Comparison of ENCODE assay signal across 8 cellular contexts in the genomic region with DNA sequence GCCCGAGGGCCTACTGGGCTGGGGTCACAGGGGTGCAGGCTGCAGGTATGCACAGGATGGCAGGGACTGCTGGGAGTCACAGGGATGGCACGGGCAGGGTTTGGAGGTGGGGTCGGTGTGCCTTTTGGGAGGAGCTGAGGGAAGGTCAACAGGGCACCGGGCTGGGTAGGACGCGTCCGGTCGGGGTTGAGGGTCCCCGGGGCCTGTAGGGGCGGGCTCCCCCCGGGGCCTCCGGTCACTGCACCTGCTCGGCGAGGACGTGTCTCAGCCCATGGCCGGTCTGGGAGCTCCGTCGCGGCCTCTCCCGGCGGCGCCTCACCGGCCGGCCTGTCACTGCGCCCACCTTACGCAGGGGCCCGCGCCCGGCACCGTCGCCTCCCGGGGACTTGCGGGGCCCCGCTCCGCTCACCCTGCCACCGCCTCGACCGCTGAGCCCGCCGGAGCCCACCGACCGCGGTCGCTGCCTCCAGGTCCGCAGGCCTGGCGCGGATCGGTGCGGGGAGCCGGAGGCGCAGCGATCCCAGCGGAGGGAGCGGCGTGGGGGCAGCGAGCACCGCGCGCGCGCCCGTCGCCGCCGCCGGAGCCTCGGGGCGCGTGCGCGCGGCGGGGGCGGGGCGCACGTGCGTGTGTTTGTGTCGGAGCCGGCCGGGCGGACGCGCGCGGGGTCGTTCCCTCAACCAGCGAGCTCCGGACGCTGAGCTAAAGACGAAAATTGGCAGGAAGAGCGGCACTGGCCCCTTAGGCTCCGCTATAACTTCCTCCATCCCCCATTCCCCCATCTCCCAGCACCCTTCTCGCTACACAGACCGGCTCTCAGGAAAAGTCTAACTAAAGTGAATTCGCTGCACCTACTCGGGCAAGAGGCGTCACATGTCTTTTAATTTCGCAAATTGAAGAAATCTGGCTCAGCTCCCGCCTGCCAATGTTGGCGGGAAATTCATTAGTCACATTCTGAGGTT. TPM values are rescaled to one million over a fixed set of nuclear protein-coding genes. Genes with fewer than 3 reads are reported as not detected.
DNase-seq lines count a peak whose midpoint lies in the region; ATAC-seq and TF ChIP-seq lines count a peak whose summit lies in the region.

A gene with protein sequence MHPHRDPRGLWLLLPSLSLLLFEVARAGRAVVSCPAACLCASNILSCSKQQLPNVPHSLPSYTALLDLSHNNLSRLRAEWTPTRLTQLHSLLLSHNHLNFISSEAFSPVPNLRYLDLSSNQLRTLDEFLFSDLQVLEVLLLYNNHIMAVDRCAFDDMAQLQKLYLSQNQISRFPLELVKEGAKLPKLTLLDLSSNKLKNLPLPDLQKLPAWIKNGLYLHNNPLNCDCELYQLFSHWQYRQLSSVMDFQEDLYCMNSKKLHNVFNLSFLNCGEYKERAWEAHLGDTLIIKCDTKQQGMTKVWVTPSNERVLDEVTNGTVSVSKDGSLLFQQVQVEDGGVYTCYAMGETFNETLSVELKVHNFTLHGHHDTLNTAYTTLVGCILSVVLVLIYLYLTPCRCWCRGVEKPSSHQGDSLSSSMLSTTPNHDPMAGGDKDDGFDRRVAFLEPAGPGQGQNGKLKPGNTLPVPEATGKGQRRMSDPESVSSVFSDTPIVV (minus strand): TSS at position 552 of the 959 bp plus-strand sequence. CDS start 815 bp downstream, outside the sequence.

- H3K4me3 Mint-ChIP-seq in CD4-positive, alpha-beta T cell: peak within 1 kb of the TSS; percentile 98

- POLR2A ChIA-PET in CD4-positive, alpha-beta T cell (lab: Charles Lee): interaction anchor here (0.7 to 22.6 kb wide), 12 partner anchors 7 to 525 kb away, joined by 3 to 318 read pairs (median 6); a partner anchor contains a TSS

- CTCF ChIA-PET in CD4-positive, alpha-beta T cell (lab: Charles Lee): interaction anchor here (1.9 to 24.2 kb wide), 4 partner anchors 10 to 22 kb away, joined by 5 to 474 read pairs (median 18); a partner anchor contains a TSS

- H3K4me1 ChIP-seq in endocrine pancreas (ENCODE audit: control insufficient read depth, insufficient read depth, low read length) (no peaks in the 10 kb centered on the region), mucosa of descending colon (ENCODE audit: low read depth) (no peaks in the 10 kb centered on the region)

- no peaks in the 10 kb centered on the region for H3K27me3 ChIP-seq in CD4-positive, alpha-beta T cell (ENCODE audit: control insufficient read depth, insufficient read depth, low read length)
- H3K27me3 ChIP-seq in endocrine pancreas (ENCODE audit: control insufficient read depth, insufficient read depth, low read length): no peaks in the 10 kb centered on the region

- peak; percentile 74 for ATAC-seq in CD4-positive, alpha-beta T cell (ENCODE audit: poor library complexity)
- peak; percentile 57 for ATAC-seq in GM21529 (IDR thresholded peaks at IDR 0.05; ENCODE audit: unreplicated experiment)
- ATAC-seq in mucosa of descending colon: peak; percentile 91
- ATAC-seq in stimulated activated naive CD8-positive, alpha-beta T cell treated with anti-CD3 and anti-CD28 coated beads, Interleukin-15, Interleukin-2, amounts not matched to agents 100 U/mL and 50 U/mL, for 24 hours: peak; percentile 55

- intact Hi-C loops in CD4-positive, alpha-beta T cell (cut with DNase I, micrococcal nuclease): loop anchor here in 1 of 2 experiments (1.0 to 2.0 kb wide), 2 partner anchors 7 to 15 kb away; a partner anchor contains a TSS
- intact Hi-C loops in mucosa of descending colon (cut with DNase I, micrococcal nuclease): no loop called here

- H3K27me3 Mint-ChIP-seq in CD4-positive, alpha-beta T cell: no peaks in the 10 kb centered on the region

- H3K4me1 Mint-ChIP-seq in CD4-positive, alpha-beta T cell (ENCODE audit: low read depth): peaks cover 71% of the 10 kb centered on the region

- peak within 1 kb of the TSS; percentile 60 for H3K9ac ChIP-seq in endocrine pancreas (ENCODE audit: control insufficient read depth, insufficient read depth, low read length)

- H3K27ac Mint-ChIP-seq in CD4-positive, alpha-beta T cell: peak within 1 kb of the TSS; percentile 96

- no peaks in the 10 kb centered on the region for H3K9me3 Mint-ChIP-seq in CD4-positive, alpha-beta T cell

- no peak for TF ChIP-seq CTCF in CD4-positive, alpha-beta T cell (IDR thresholded peaks at IDR 0.05)
- no peak for TF ChIP-seq CTCF in mucosa of descending colon (IDR thresholded peaks at IDR 0.05)

- H3K36me3 ChIP-seq in endocrine pancreas (ENCODE audit: control insufficient read depth, insufficient read depth, low read length): no peaks in the 10 kb centered on the region
- no peaks in the 10 kb centered on the region for H3K36me3 ChIP-seq in mucosa of descending colon (ENCODE audit: low read depth)

- H3K27ac ChIP-seq in CD4-positive, alpha-beta T cell (ENCODE audit: low read depth, low read length): peak within 1 kb of the TSS; percentile 54

- peak; percentile 32 to 73 (median 54) for DNase-seq in CD4-positive, alpha-beta T cell
- peak; percentile 69 for DNase-seq in NCI-H2227 treated with DMSO at 0.1 percent for 48 hours (lab: John Stamatoyannopoulos, UW)
- peak; percentile 86 for DNase-seq in activated CD8-positive, alpha-beta memory T cell treated with anti-CD3 and anti-CD28 coated beads for 24 hours
- peak in 2 of 3 donors; percentile 75 to 76 for DNase-seq in mucosa of descending colon
- peak; percentile 74 for DNase-seq in stimulated activated naive CD8-positive, alpha-beta T cell treated with anti-CD3 and anti-CD28 coated beads, Interleukin-15, Interleukin-2, amounts not matched to agents 100 U/mL and 50 U/mL, for 24 hours
- no peak for DNase-seq in cortex of kidney (lab: John Stamatoyannopoulos, UW)

- no peaks in the 10 kb centered on the region for H3K9me3 ChIP-seq in CD4-positive, alpha-beta T cell (ENCODE audit: control insufficient read depth, low read length)
- no peaks in the 10 kb centered on the region for H3K9me3 ChIP-seq in endocrine pancreas (ENCODE audit: control insufficient read depth, low read length)
- no peaks in the 10 kb centered on the region for H3K9me3 ChIP-seq in mucosa of descending colon

- H3K36me3 Mint-ChIP-seq in CD4-positive, alpha-beta T cell (ENCODE audit: low read depth): peaks cover 56% of the 10 kb centered on the region

- peak within 1 kb of the TSS; percentile 51 for H3K4me3 ChIP-seq in endocrine pancreas (ENCODE audit: control insufficient read depth, insufficient read depth, low read length)
- peak within 1 kb of the TSS; percentile 36 for H3K4me3 ChIP-seq in mucosa of descending colon

RNA-seq across cellular contexts. Expression of the gene that starts here (rescaled TPM):
- 10 to 100 TPM; 16.9 TPM for total RNA-seq in CD4-positive, alpha-beta T cell
- 1 to 10 TPM; 2.2 to 9.9 (median 3.9) TPM for total RNA-seq in mucosa of descending colon
